Comparison of ENCODE assay signal across 9 cellular contexts in the genomic region with DNA sequence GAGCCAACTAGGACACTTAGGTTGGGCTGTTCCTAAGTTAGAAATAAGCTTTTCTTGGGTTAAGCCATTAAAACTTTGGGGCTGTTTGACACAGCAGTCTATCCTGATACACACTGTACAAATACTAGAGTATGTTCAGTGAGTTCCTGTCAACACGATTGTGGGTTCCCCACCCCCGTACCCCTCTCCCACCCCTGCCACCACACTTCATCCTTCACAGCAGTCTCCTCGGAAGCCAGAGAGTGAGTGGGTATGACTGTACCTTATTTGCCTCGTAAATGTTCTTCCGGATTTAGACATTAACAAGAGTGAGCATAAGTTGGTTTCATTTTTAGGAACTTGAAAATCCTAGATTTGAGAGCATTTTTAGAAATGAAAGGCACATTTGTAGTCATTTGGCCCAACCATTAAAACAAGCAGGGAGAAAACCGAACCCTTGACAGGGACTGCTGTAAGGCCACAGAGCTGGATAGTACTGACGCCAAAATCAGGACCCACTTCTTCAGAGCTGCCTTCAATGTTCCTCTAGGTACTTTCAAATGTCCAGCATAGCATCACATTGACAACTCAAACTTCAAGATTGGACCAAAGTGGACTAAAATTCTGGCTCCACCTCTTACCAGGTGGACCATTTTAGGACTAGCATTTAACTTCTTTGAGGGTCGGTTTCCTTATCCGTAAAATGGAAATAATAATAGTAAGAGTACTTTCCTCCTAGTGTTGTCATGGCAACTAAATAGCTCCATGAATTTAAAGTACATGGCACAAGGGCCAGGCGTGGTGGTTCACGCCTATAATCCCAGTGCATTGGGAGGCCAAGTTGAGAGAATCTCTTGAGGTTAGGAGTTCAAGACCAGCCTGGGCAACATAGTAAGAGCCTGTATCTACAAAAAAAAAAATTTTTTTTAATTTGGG.
DNase-seq lines count a peak whose midpoint lies in the region; ATAC-seq and TF ChIP-seq lines count a peak whose summit lies in the region.
"Had no signal": no experiment of that assay in that cellular context is flagged by ENCODE, and none has a peak within 500 bp of the region (broad histone marks: within the 10 kb centered on the region; RNA-seq: fewer than 3 reads in every experiment).

No MANE protein-coding gene starts in this region.

- 71 to 83% methylated on average over 10 to 11 of the region's 11 CpGs for WGBS in esophagus squamous epithelium, 2 donors

- H3K4me3 Mint-ChIP-seq in stimulated activated naive CD8-positive, alpha-beta T cell treated with anti-CD3 and anti-CD28 coated beads, Interleukin-15, amount 100 ng/mL, for 72 hours, result peak overlapping the region; percentile 52 to 70

- no peaks in the 10 kb centered on the region for H3K27me3 Mint-ChIP-seq in stimulated activated naive CD8-positive, alpha-beta T cell treated with anti-CD3 and anti-CD28 coated beads, Interleukin-15, amount 100 ng/mL, for 72 hours

- no peaks in the 10 kb centered on the region for H3K36me3 ChIP-seq in esophagus squamous epithelium
- H3K36me3 ChIP-seq: heart right ventricle had no signal

- peak overlapping the region in 3 of 4 donors; percentile 32 to 54 (median 50) for H3K27ac ChIP-seq in esophagus squamous epithelium

- TF ChIP-seq POLR2A in esophagus squamous epithelium (IDR thresholded peaks at IDR 0.05), result no peak

- H3K27ac Mint-ChIP-seq in stimulated activated naive CD8-positive, alpha-beta T cell treated with anti-CD3 and anti-CD28 coated beads, Interleukin-15, amount 100 ng/mL, for 72 hours, result peak overlapping the region; percentile 95 to 96

- peak in 3 of 5 experiments; percentile 17 to 90 (median 38) for DNase-seq in T-helper 2 cell
- DNase-seq in esophagus squamous epithelium (lab: John Stamatoyannopoulos, UW), result no peak
- peak; percentile 26 to 51 for DNase-seq in stimulated activated naive CD8-positive, alpha-beta T cell treated with anti-CD3 and anti-CD28 coated beads, Interleukin-15, amount 100 ng/mL, for 72 hours
- DNase-seq in NCI-H1694 treated with DMSO at 0.1 percent for 48 hours (lab: John Stamatoyannopoulos, UW), result no peak
- DNase-seq in NCI-H146 treated with DMSO at 0.1 percent for 48 hours (lab: John Stamatoyannopoulos, UW; ENCODE audit: unreplicated experiment), result no peak
- no peak for DNase-seq in SW 1271 (lab: John Stamatoyannopoulos, UW)
- DNase-seq: heart right ventricle had no signal

- H3K9me3 Mint-ChIP-seq in stimulated activated naive CD8-positive, alpha-beta T cell treated with anti-CD3 and anti-CD28 coated beads, Interleukin-15, amount 100 ng/mL, for 72 hours, result peaks cover 0 to 7% of the 10 kb centered on the region in 2 donors

- peak overlapping the region in 1 of 4 donors; percentile 27 for H3K4me3 ChIP-seq in esophagus squamous epithelium
- H3K4me3 ChIP-seq: heart right ventricle had no signal

- ATAC-seq in GM18858 (IDR thresholded peaks at IDR 0.05; ENCODE audit: unreplicated experiment), result peak; percentile 86
- ATAC-seq in HG02840 (IDR thresholded peaks at IDR 0.05; ENCODE audit: low FRiP score, unreplicated experiment), result peak; percentile 85
- ATAC-seq in stimulated activated naive CD8-positive, alpha-beta T cell treated with anti-CD3 and anti-CD28 coated beads, Interleukin-15, amount 100 ng/mL, for 72 hours, result peak; percentile 96

- no peaks in the 10 kb centered on the region for H3K9me3 ChIP-seq in esophagus squamous epithelium
- H3K9me3 ChIP-seq: heart right ventricle had no signal

- TF ChIP-seq CTCF in esophagus squamous epithelium (IDR thresholded peaks at IDR 0.05), result no peak

- intact Hi-C loops in esophagus squamous epithelium (cut with DNase I), result no loop called here

- H3K4me1 Mint-ChIP-seq in stimulated activated naive CD8-positive, alpha-beta T cell treated with anti-CD3 and anti-CD28 coated beads, Interleukin-15, amount 100 ng/mL, for 72 hours, result peaks cover 37% of the 10 kb centered on the region

- peaks cover 0 to 7% (median 4%) of the 10 kb centered on the region in 3 donors for H3K4me1 ChIP-seq in esophagus squamous epithelium

- H3K27me3 ChIP-seq in esophagus squamous epithelium, result no peaks in the 10 kb centered on the region

Comparison
In these comparisons a context has a peak if more than half of its experiments do, and no peak if none do; other contexts are left out.
1. DNase-seq: peak in T-helper 2 cell (3 of 5) and stimulated activated naive CD8-positive, alpha-beta T cell treated with anti-CD3 and anti-CD28 coated beads, Interleukin-15, amount 100 ng/mL, for 72 hours (2 of 2); none in esophagus squamous epithelium (single experiment), NCI-H1694 treated with DMSO at 0.1 percent for 48 hours (single experiment), NCI-H146 treated with DMSO at 0.1 percent for 48 hours (single experiment) and SW 1271 (0 of 2).
2. Peak in every context shown above with its lines, with median percentiles within 50 percentile points of each other: ATAC-seq.